ENCODE assay signal across 13 cellular contexts in genomic region chr11:35427158-35427557, GRCh38. TPM values are rescaled to one million over a fixed set of nuclear protein-coding genes. Genes with fewer than 3 reads are reported as not detected.
A peak's percentile ranks its signal among the peaks of the same experiment; 100 is the strongest.
DNase-seq lines count a peak whose midpoint lies in the region; ATAC-seq and TF ChIP-seq lines count a peak whose summit lies in the region.
"Had no signal": no experiment of that assay in that cellular context is flagged by ENCODE, and none has a peak within 500 bp of the region (broad histone marks: within the 10 kb centered on the region; RNA-seq: fewer than 3 reads in every experiment).

No MANE protein-coding gene starts in this region.

- TF ChIP-seq CTCF in thyroid gland (IDR thresholded peaks at IDR 0.05) (no peak), suprapubic skin (IDR thresholded peaks at IDR 0.05) (no peak)

- TF ChIP-seq EP300 in suprapubic skin (IDR thresholded peaks at IDR 0.05) = no peak

- intact Hi-C loops in left cardiac atrium (cut with DNase I) (no loop called here), thyroid gland (cut with DNase I) (no loop called here)

- no peaks in the 10 kb centered on the region for H3K9me3 ChIP-seq in thyroid gland
- no peaks in the 10 kb centered on the region for H3K9me3 ChIP-seq in suprapubic skin
- H3K9me3 ChIP-seq in Karpas-422 (ENCODE audit: low read length) = no peaks in the 10 kb centered on the region

- H3K4me2 ChIP-seq in Karpas-422 (ENCODE audit: low read depth, low read length, poor library complexity, severe bottlenecking) = no peak overlapping the region

- no peaks in the 10 kb centered on the region for H3K79me2 ChIP-seq in Karpas-422 (ENCODE audit: low read length)

- 8 to 9% methylated on average over 2 of the region's 2 CpGs for WGBS in thyroid gland, 2 donors
- WGBS in suprapubic skin = 39% methylated on average over 2 of the region's 2 CpGs

- no peak for TF ChIP-seq POLR2A in thyroid gland (IDR thresholded peaks at IDR 0.05)
- no peak for TF ChIP-seq POLR2A in suprapubic skin (IDR thresholded peaks at IDR 0.05)

- DNase-seq in DMS153 (lab: John Stamatoyannopoulos, UW) (peak; percentile 3), DMS153 treated with DMSO at 0.1 percent for 48 hours (lab: John Stamatoyannopoulos, UW; ENCODE audit: unreplicated experiment) (no peak), amniotic stem cell (lab: John Stamatoyannopoulos, UW) (peak; percentile 14), left cardiac atrium (peak; percentile 55), thyroid gland (peak; percentile 75 to 84), suprapubic skin (ENCODE audit: low spot score in 2 of 2) (no peak), Karpas-422 (no peak), NCI-H128 (lab: John Stamatoyannopoulos, UW; ENCODE audit: unreplicated experiment) (no peak)
- DNase-seq: cortex of kidney, NCI-H2171 treated with DMSO at 0.1 percent for 48 hours, RPMI8226 had no signal

- H3K27ac ChIP-seq in thyroid gland (peak overlapping the region; percentile 60 to 86 (median 79)), suprapubic skin (no peak overlapping the region), Karpas-422 (ENCODE audit: low read length) (no peak overlapping the region)
- H3K27ac ChIP-seq: 22Rv1, skin epidermis had no signal

- no peak overlapping the region for H3K4me3 ChIP-seq in thyroid gland (replicated peaks in 1 of 3)
- no peak overlapping the region for H3K4me3 ChIP-seq in suprapubic skin
- no peak overlapping the region for H3K4me3 ChIP-seq in Karpas-422 (ENCODE audit: low read length)
- H3K4me3 ChIP-seq: skin epidermis had no signal

- ATAC-seq in left cardiac atrium = peak; percentile 73 to 85

- no peak overlapping the region for H3K9ac ChIP-seq in Karpas-422 (ENCODE audit: low read length)

- H3K36me3 ChIP-seq in thyroid gland = no peaks in the 10 kb centered on the region
- no peaks in the 10 kb centered on the region for H3K36me3 ChIP-seq in suprapubic skin
- no peaks in the 10 kb centered on the region for H3K36me3 ChIP-seq in Karpas-422 (ENCODE audit: insufficient read depth, low read length)

- H3K9me2 ChIP-seq in Karpas-422 (replicated peaks; ENCODE audit: insufficient read depth, low read length) = no peaks in the 10 kb centered on the region

- H3K27me3 ChIP-seq in thyroid gland (no peaks in the 10 kb centered on the region), suprapubic skin (no peaks in the 10 kb centered on the region), Karpas-422 (ENCODE audit: low read length) (no peaks in the 10 kb centered on the region)

- H3K4me1 ChIP-seq in thyroid gland (peaks cover 25 to 27% of the 10 kb centered on the region in 2 donors), suprapubic skin (no peaks in the 10 kb centered on the region), Karpas-422 (ENCODE audit: low read length) (no peaks in the 10 kb centered on the region)

- H4K20me1 ChIP-seq in Karpas-422 (ENCODE audit: insufficient read depth, low read depth, low read length) = no peaks in the 10 kb centered on the region

- H2AFZ ChIP-seq in Karpas-422 (ENCODE audit: low read length) = no peak overlapping the region

RNA-seq across cellular contexts. Expression of gene SLC1A2, which starts 7.8 kb away (rescaled TPM):
- total RNA-seq in left cardiac atrium = 1 to 10 TPM; 1.3 to 3.3 TPM
- 1 to 10 TPM in 1 of 4 donors, under 1 TPM in 3; 0.05 to 1.2 (median 0.54) TPM for total RNA-seq in thyroid gland
- total RNA-seq in suprapubic skin = 1 to 10 TPM; 1.0 to 3.4 (median 2.0) TPM
- total RNA-seq in Karpas-422 (2014; rRNA removed; shearing (Covaris generic); ENCODE audit: low replicate concordance) = not detected in 2 replicates

Comparison
In these comparisons a context has a peak if more than half of its experiments do, and no peak if none do; other contexts are left out.
1. DNase-seq: peak in DMS153 (single experiment), amniotic stem cell (single experiment), left cardiac atrium (single experiment) and thyroid gland (2 of 2); none in DMS153 treated with DMSO at 0.1 percent for 48 hours (single experiment), suprapubic skin (0 of 2), Karpas-422 (single experiment) and NCI-H128 (single experiment).
2. H3K27ac ChIP-seq: peak in thyroid gland (3 of 3); none in suprapubic skin (single experiment) and Karpas-422 (single experiment).